15 cellular contexts compared by ENCODE assay signal in genomic region chr12:15574353-15574752, GRCh38.
DNase-seq lines count a peak whose midpoint lies in the region; ATAC-seq, FAIRE-seq and TF ChIP-seq lines count a peak whose summit lies in the region.
"Had no signal": no experiment of that assay in that cellular context is flagged by ENCODE, and none has a peak within 500 bp of the region (broad histone marks: within the 10 kb centered on the region; RNA-seq: fewer than 3 reads in every experiment).

No MANE protein-coding gene starts in this region.

- no peaks in the 10 kb centered on the region for H4K20me1 ChIP-seq in endothelial cell of umbilical vein (replicated peaks; ENCODE audit: control insufficient read depth, extremely low read depth, insufficient read depth, low read length)

- POLR2A ChIA-PET in endothelial cell of umbilical vein (lab: Charles Lee), result no interaction called here

- no peak overlapping the region for H3K4me3 ChIP-seq in CD4-positive, CD25-positive, alpha-beta regulatory T cell (ENCODE audit: low read depth, low read length)
- H3K4me3 ChIP-seq in endothelial cell of umbilical vein (replicated peaks in 1 of 3; ENCODE audit: insufficient read depth in 1 of 3, low read depth in 1 of 3, low read length in 3 of 3), result no peak overlapping the region
- H3K4me3 ChIP-seq: HAP-1, K562 had no signal

- TF ChIP-seq POLR2A in endothelial cell of umbilical vein (IDR thresholded peaks at IDR 0.05; ENCODE audit: low read depth, low read length), result no peak

- CTCF ChIA-PET in endothelial cell of umbilical vein (lab: Charles Lee), result interaction anchor here (1.0 to 2.1 kb wide), 5 partner anchors 10 to 42 kb away, joined by 3 to 16 read pairs (median 3); no protein-coding TSS in a partner anchor

- no peak for ATAC-seq in CD4-positive, CD25-positive, alpha-beta regulatory T cell (ENCODE audit: low read depth in 2 of 2)
- no peak for ATAC-seq in GM19035 (IDR thresholded peaks at IDR 0.05; ENCODE audit: unreplicated experiment)
- ATAC-seq in HG03469 (IDR thresholded peaks at IDR 0.05; ENCODE audit: unreplicated experiment), result no peak
- ATAC-seq: K562 had no signal

- no peak overlapping the region for H3K27ac Mint-ChIP-seq in activated CD4-positive, alpha-beta T cell treated with anti-CD3 and anti-CD28 coated beads, Interleukin-2, amount 10 ng/mL, durations not matched to agents 24 days and 14 days
- H3K27ac Mint-ChIP-seq in CD4-positive, CD25-positive, alpha-beta regulatory T cell, result peak overlapping the region in 2 of 3 donors; percentile 34 to 40
- peak overlapping the region; percentile 32 for H3K27ac Mint-ChIP-seq in activated T-helper 2 cell treated with anti-CD3 and anti-CD28 coated beads, Interferon-gamma antibody, Interleukin-2, Interleukin-4, amounts not matched to agents 10 μg/mL and 5 μg/mL and 100 μg/mL, durations not matched to agents 14 hours and 24 hours and 36 hours

- H3K4me2 ChIP-seq in endothelial cell of umbilical vein (ENCODE audit: insufficient read depth, low read length), result no peak overlapping the region

- H3K9me1 ChIP-seq in endothelial cell of umbilical vein (replicated peaks; ENCODE audit: control insufficient read depth, extremely low read depth, insufficient read depth, low read length), result no peaks in the 10 kb centered on the region

- H3K27ac ChIP-seq in CD4-positive, CD25-positive, alpha-beta regulatory T cell (ENCODE audit: insufficient read depth, low read length, poor library complexity, severe bottlenecking), result no peak overlapping the region
- no peak overlapping the region for H3K27ac ChIP-seq in endothelial cell of umbilical vein (ENCODE audit: insufficient read depth, low read depth, low read length)
- H3K27ac ChIP-seq: 22Rv1, HL-60 had no signal

- no peaks in the 10 kb centered on the region for H3K27me3 Mint-ChIP-seq in activated CD4-positive, alpha-beta T cell treated with anti-CD3 and anti-CD28 coated beads, Interleukin-2, amount 10 ng/mL, durations not matched to agents 24 days and 14 days
- peaks cover 4% of the 10 kb centered on the region for H3K27me3 Mint-ChIP-seq in CD4-positive, CD25-positive, alpha-beta regulatory T cell
- H3K27me3 Mint-ChIP-seq in activated T-helper 2 cell treated with anti-CD3 and anti-CD28 coated beads, Interferon-gamma antibody, Interleukin-2, Interleukin-4, amounts not matched to agents 10 μg/mL and 5 μg/mL and 100 μg/mL, durations not matched to agents 14 hours and 24 hours and 36 hours (ENCODE audit: low read depth), result no peaks in the 10 kb centered on the region

- no peaks in the 10 kb centered on the region for H3K27me3 ChIP-seq in CD4-positive, CD25-positive, alpha-beta regulatory T cell (ENCODE audit: control insufficient read depth, insufficient read depth, low read length)
- H3K27me3 ChIP-seq in endothelial cell of umbilical vein (ENCODE audit: control insufficient read depth in 2 of 2, insufficient read depth in 2 of 2, low read length in 2 of 2), result peaks cover 0 to 2% of the 10 kb centered on the region in 2 experiments

- intact Hi-C loops in activated CD4-positive, alpha-beta T cell treated with anti-CD3 and anti-CD28 coated beads, Interleukin-2, amount 10 ng/mL, durations not matched to agents 24 days and 14 days (cut with micrococcal nuclease), result loop anchor here (5.0 kb wide), 2 partner anchors 622 to 802 kb away; a partner anchor contains a TSS
- intact Hi-C loops in activated T-helper 2 cell treated with anti-CD3 and anti-CD28 coated beads, Interferon-gamma antibody, Interleukin-2, Interleukin-4, amounts not matched to agents 10 μg/mL and 5 μg/mL and 100 μg/mL, durations not matched to agents 14 hours and 24 hours and 36 hours (cut with micrococcal nuclease), result no loop called here
- intact Hi-C loops in endothelial cell of umbilical vein (cut with micrococcal nuclease), result no loop called here

- H3K4me1 ChIP-seq in CD4-positive, CD25-positive, alpha-beta regulatory T cell (ENCODE audit: control insufficient read depth, insufficient read depth, low read length, poor library complexity, severe bottlenecking), result peaks cover 9% of the 10 kb centered on the region
- H3K4me1 ChIP-seq in endothelial cell of umbilical vein (ENCODE audit: control insufficient read depth, extremely low read depth, insufficient read depth, low read length), result no peaks in the 10 kb centered on the region
- H3K4me1 ChIP-seq: HAP-1 had no signal

- FAIRE-seq in endothelial cell of umbilical vein (lab: Jason Lieb, UNC), result peak; percentile 35
- FAIRE-seq: GM18507, K562 had no signal

- H3K9me3 ChIP-seq in CD4-positive, CD25-positive, alpha-beta regulatory T cell (ENCODE audit: control insufficient read depth in 2 of 2, low read length in 2 of 2), result no peaks in the 10 kb centered on the region
- no peaks in the 10 kb centered on the region for H3K9me3 ChIP-seq in endothelial cell of umbilical vein (replicated peaks; ENCODE audit: control insufficient read depth, insufficient read depth, low read length)
- H3K9me3 ChIP-seq: HAP-1 had no signal

- TF ChIP-seq CTCF in endothelial cell of umbilical vein (IDR thresholded peaks at IDR 0.05; ENCODE audit: extremely low read depth in 1 of 2, insufficient read depth in 1 of 2, low read depth in 1 of 2, low read length in 2 of 2), result no peak

- no peak overlapping the region for H3K4me3 Mint-ChIP-seq in activated CD4-positive, alpha-beta T cell treated with anti-CD3 and anti-CD28 coated beads, Interleukin-2, amount 10 ng/mL, durations not matched to agents 24 days and 14 days
- H3K4me3 Mint-ChIP-seq in CD4-positive, CD25-positive, alpha-beta regulatory T cell, result peak overlapping the region in 1 of 4 donors; percentile 41
- no peak overlapping the region for H3K4me3 Mint-ChIP-seq in activated T-helper 2 cell treated with anti-CD3 and anti-CD28 coated beads, Interferon-gamma antibody, Interleukin-2, Interleukin-4, amounts not matched to agents 10 μg/mL and 5 μg/mL and 100 μg/mL, durations not matched to agents 14 hours and 24 hours and 36 hours (ENCODE audit: low read depth)
- H3K4me3 Mint-ChIP-seq: CD14-positive monocyte had no signal

- BruUV-seq in endothelial cell of umbilical vein (replicated peaks; lab: Mats Ljungman, UMichigan), result no TSS peak

- peaks cover 43% of the 10 kb centered on the region for H3K4me1 Mint-ChIP-seq in activated CD4-positive, alpha-beta T cell treated with anti-CD3 and anti-CD28 coated beads, Interleukin-2, amount 10 ng/mL, durations not matched to agents 24 days and 14 days
- peaks cover 10 to 31% (median 21%) of the 10 kb centered on the region in 4 donors for H3K4me1 Mint-ChIP-seq in CD4-positive, CD25-positive, alpha-beta regulatory T cell
- H3K4me1 Mint-ChIP-seq in activated T-helper 2 cell treated with anti-CD3 and anti-CD28 coated beads, Interferon-gamma antibody, Interleukin-2, Interleukin-4, amounts not matched to agents 10 μg/mL and 5 μg/mL and 100 μg/mL, durations not matched to agents 14 hours and 24 hours and 36 hours (ENCODE audit: low read depth), result peaks cover 50% of the 10 kb centered on the region

- no peak overlapping the region for H2AFZ ChIP-seq in endothelial cell of umbilical vein (ENCODE audit: low read depth, low read length)

- H3K79me2 ChIP-seq in endothelial cell of umbilical vein (ENCODE audit: control insufficient read depth, insufficient read depth, low read length), result no peaks in the 10 kb centered on the region

- H3K9me3 Mint-ChIP-seq in activated CD4-positive, alpha-beta T cell treated with anti-CD3 and anti-CD28 coated beads, Interleukin-2, amount 10 ng/mL, durations not matched to agents 24 days and 14 days, result peaks cover 4% of the 10 kb centered on the region
- H3K9me3 Mint-ChIP-seq in CD4-positive, CD25-positive, alpha-beta regulatory T cell, result peaks cover 0 to 3% (median 0%) of the 10 kb centered on the region in 7 donors
- H3K9me3 Mint-ChIP-seq in activated T-helper 2 cell treated with anti-CD3 and anti-CD28 coated beads, Interferon-gamma antibody, Interleukin-2, Interleukin-4, amounts not matched to agents 10 μg/mL and 5 μg/mL and 100 μg/mL, durations not matched to agents 14 hours and 24 hours and 36 hours, result peaks cover 10% of the 10 kb centered on the region

- DNase-seq in activated CD4-positive, alpha-beta T cell treated with anti-CD3 and anti-CD28 coated beads, Interleukin-2, amount 10 ng/mL, durations not matched to agents 24 days and 14 days, result peak; percentile 16
- no peak for DNase-seq in activated CD4-positive, alpha-beta T cell treated with anti-CD3 and anti-CD28 coated beads, Interleukin-2, amount 50 U/mL, for 4 hours
- DNase-seq in CD4-positive, CD25-positive, alpha-beta regulatory T cell, result no peak
- no peak for DNase-seq in activated T-helper 2 cell treated with anti-CD3 and anti-CD28 coated beads, Interferon-gamma antibody, Interleukin-2, Interleukin-4, amounts not matched to agents 10 μg/mL and 5 μg/mL and 100 μg/mL, durations not matched to agents 14 hours and 24 hours and 36 hours (ENCODE audit: low spot score)
- DNase-seq in endothelial cell of umbilical vein (ENCODE audit: low read depth, low spot score), result no peak
- DNase-seq: DMS53, GOT3 had no signal

- no peaks in the 10 kb centered on the region for H3K36me3 ChIP-seq in CD4-positive, CD25-positive, alpha-beta regulatory T cell (ENCODE audit: control insufficient read depth, insufficient read depth, low read length)
- no peaks in the 10 kb centered on the region for H3K36me3 ChIP-seq in endothelial cell of umbilical vein (ENCODE audit: control insufficient read depth in 2 of 2, extremely low read depth in 1 of 2, insufficient read depth in 2 of 2, low read length in 2 of 2)
- H3K36me3 ChIP-seq: HAP-1 had no signal

- dilution Hi-C loops in endothelial cell of umbilical vein (cut with MboI; ENCODE audit: extremely low pct_ligation_motif_present, low sequenced_read_pairs), result no loop called here

- no peak overlapping the region for H3K9ac ChIP-seq in endothelial cell of umbilical vein (replicated peaks; ENCODE audit: extremely low read depth, insufficient read depth, low read length)

- H3K36me3 Mint-ChIP-seq in activated CD4-positive, alpha-beta T cell treated with anti-CD3 and anti-CD28 coated beads, Interleukin-2, amount 10 ng/mL, durations not matched to agents 24 days and 14 days (ENCODE audit: low read depth), result peaks cover 35% of the 10 kb centered on the region
- H3K36me3 Mint-ChIP-seq in CD4-positive, CD25-positive, alpha-beta regulatory T cell, result no peaks in the 10 kb centered on the region
- H3K36me3 Mint-ChIP-seq in activated T-helper 2 cell treated with anti-CD3 and anti-CD28 coated beads, Interferon-gamma antibody, Interleukin-2, Interleukin-4, amounts not matched to agents 10 μg/mL and 5 μg/mL and 100 μg/mL, durations not matched to agents 14 hours and 24 hours and 36 hours (ENCODE audit: low read depth), result peaks cover 15% of the 10 kb centered on the region

TF ChIP-seq in endothelial cell of umbilical vein, 7 proteins besides CTCF, POLR2A, EP300 and RAD21 (continues in another document):
- TF ChIP-seq MYC (IDR thresholded peaks at IDR 0.05; ENCODE audit: low read depth, low read length), result no peak
- TF ChIP-seq FOS (IDR thresholded peaks at IDR 0.05; ENCODE audit: borderline replicate concordance, insufficient read depth, low read length), result no peak
- no peak for TF ChIP-seq GATA2 (IDR thresholded peaks at IDR 0.05; ENCODE audit: insufficient read depth, insufficient read length, low read depth, low read length)
- TF ChIP-seq MAX (IDR thresholded peaks at IDR 0.05; ENCODE audit: insufficient read depth, insufficient read length), result no peak
